ENCODE assay signal across 7 cellular contexts in the genomic region with DNA sequence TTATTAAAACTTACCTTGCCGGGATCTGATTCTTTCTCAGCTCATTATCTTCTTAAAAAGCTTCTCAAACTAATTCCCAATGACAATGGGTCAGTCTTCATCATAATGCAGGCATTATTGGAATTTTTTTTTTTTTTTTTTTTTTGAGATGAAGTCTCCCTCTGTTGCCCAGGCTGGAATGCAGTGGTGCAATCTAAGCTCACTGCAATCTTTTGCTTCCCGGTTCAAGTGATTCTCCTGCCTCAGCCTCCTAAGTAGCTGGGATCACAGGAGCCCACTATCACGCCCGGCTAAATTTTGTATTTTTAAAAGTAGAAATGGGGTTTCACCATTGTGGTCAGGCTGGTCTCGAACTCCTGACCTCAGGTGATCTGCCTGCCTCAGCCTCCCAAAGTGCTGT.
DNase-seq lines count a peak whose midpoint lies in the region; ATAC-seq and TF ChIP-seq lines count a peak whose summit lies in the region.
"Not testable (repeated sequence)": the region's sequence is repeated elsewhere in the genome, so short reads cannot be mapped to it uniquely, and the experiment has no call there.

No MANE protein-coding gene starts in this region.

- not testable (repeated sequence) for H4K5ac ChIP-seq in IMR-90 (ENCODE audit: low read depth, low read length)

- no CpG with 5 or more reads among the region's 5 CpGs for WGBS in IMR-90 (ENCODE audit: extremely low coverage in 2 of 2, insufficient read length in 1 of 2), 2 experiments

- not testable (repeated sequence) for H3K79me1 ChIP-seq in IMR-90 (ENCODE audit: low read depth in 1 of 2, low read length in 2 of 2)

- H3K4me1 Mint-ChIP-seq in nephron progenitor cell; stimulated activated naive B cell treated with anti-CD40 and anti-IgM and Interleukin-4, amounts not matched to agents 10 μg/mL and 1 μg/mL and 100 μg/mL, for 72 hours: not testable (repeated sequence)

- intact Hi-C loops in IMR-90 (cut with micrococcal nuclease): loop anchor here (10.0 kb wide), 1 partner anchor 471 kb away; no protein-coding TSS in a partner anchor

- CTCF ChIA-PET in IMR-90 (lab: Yijun Ruan, JAX): interaction anchor here (0.6 to 1.1 kb wide), 5 partner anchors 15 to 1090 kb away, joined by 3 to 9 read pairs (median 3); no protein-coding TSS in a partner anchor

- not testable (repeated sequence) for BruUV-seq in IMR-90 (replicated peaks; lab: Mats Ljungman, UMichigan)

- in situ Hi-C loops in IMR-90 (cut with MboI; ENCODE audit: low sequenced_read_pairs): not testable (repeated sequence)

- not testable (repeated sequence) for H3K36me3 Mint-ChIP-seq in nephron progenitor cell (ENCODE audit: low read depth); stimulated activated naive B cell treated with anti-CD40 and anti-IgM and Interleukin-4, amounts not matched to agents 10 μg/mL and 1 μg/mL and 100 μg/mL, for 72 hours

- H4K8ac ChIP-seq in IMR-90 (ENCODE audit: low read depth in 2 of 2, low read length in 2 of 2): not testable (repeated sequence)

- H3K36me3 ChIP-seq in IMR-90 (ENCODE audit: control insufficient read depth, insufficient read depth, low read length); adipocyte (ENCODE audit: control insufficient read depth, insufficient read depth, low read length, severe bottlenecking): not testable (repeated sequence)

- not testable (repeated sequence) for H3K9ac ChIP-seq in IMR-90 (ENCODE audit: low read depth, low read length); adipocyte (ENCODE audit: low read length)

- not testable (repeated sequence) for H3K14ac ChIP-seq in IMR-90 (replicated peaks; ENCODE audit: low read depth, low read length)

- TF ChIP-seq CTCF in AG10803 (conservative IDR thresholded peaks at IDR 0.05; ENCODE audit: low read length); IMR-90 (conservative IDR thresholded peaks at IDR 0.05; ENCODE audit: low read depth, low read length); nephron progenitor cell (IDR thresholded peaks at IDR 0.05): not testable (repeated sequence)

- not testable (repeated sequence) for H3K9me3 Mint-ChIP-seq in nephron progenitor cell; stimulated activated naive B cell treated with anti-CD40 and anti-IgM and Interleukin-4, amounts not matched to agents 10 μg/mL and 1 μg/mL and 100 μg/mL, for 72 hours

- POLR2A ChIA-PET in IMR-90 (lab: Charles Lee; ENCODE audit: unreplicated experiment): not testable (repeated sequence)

- not testable (repeated sequence) for H3K9me3 ChIP-seq in IMR-90 (ENCODE audit: control insufficient read depth, insufficient read depth, low read length); adipocyte (ENCODE audit: control insufficient read depth, low read length)

- not testable (repeated sequence) for H3K4me2 ChIP-seq in IMR-90 (ENCODE audit: low read depth, low read length)

- H3K4me1 ChIP-seq in IMR-90 (ENCODE audit: control insufficient read depth, insufficient read depth, low read length); adipocyte (ENCODE audit: control insufficient read depth, insufficient read depth, low read length): not testable (repeated sequence)

- not testable (repeated sequence) for H2BK120ac ChIP-seq in IMR-90 (ENCODE audit: low read depth, low read length)

- peak overlapping the region; percentile 8 for H3K27ac Mint-ChIP-seq in nephron progenitor cell
- H3K27ac Mint-ChIP-seq in stimulated activated naive B cell treated with anti-CD40 and anti-IgM and Interleukin-4, amounts not matched to agents 10 μg/mL and 1 μg/mL and 100 μg/mL, for 72 hours: peak overlapping the region; percentile 28

- H3K56ac ChIP-seq in IMR-90 (ENCODE audit: extremely low read depth, insufficient read depth, low read length): not testable (repeated sequence)

- not testable (repeated sequence) for H3K9me1 ChIP-seq in IMR-90 (ENCODE audit: insufficient read depth, low read length)

- H3K4me3 ChIP-seq in AG10803 (ENCODE audit: low read length); IMR-90 (ENCODE audit: insufficient read depth, low read depth, low read length); adipocyte (ENCODE audit: low read length): not testable (repeated sequence)

- dilution Hi-C loops in IMR-90 (cut with HindIII; ENCODE audit: low sequenced_read_pairs, unreplicated experiment): not testable (repeated sequence)

- TF ChIP-seq POLR2A in IMR-90 (IDR thresholded peaks at IDR 0.05; ENCODE audit: low read depth, low read length): not testable (repeated sequence)

- DNase-seq in AG10803 (ENCODE audit: low read depth) (peak; percentile 21), GM03348 (ENCODE audit: low spot score) (peak; percentile 15), adipocyte (ENCODE audit: low read depth) (peak; percentile 36), fibroblast of peridontal ligament (ENCODE audit: extremely low read depth) (peak; percentile 9)
- not testable (repeated sequence) for DNase-seq in IMR-90; nephron progenitor cell; stimulated activated naive B cell treated with anti-CD40 and anti-IgM and Interleukin-4, amounts not matched to agents 10 μg/mL and 1 μg/mL and 100 μg/mL, for 72 hours

- H3K27ac ChIP-seq in IMR-90 (ENCODE audit: insufficient read depth, low read length): not testable (repeated sequence)

- H2AK9ac ChIP-seq in IMR-90 (replicated peaks; ENCODE audit: low read depth, low read length, poor library complexity): not testable (repeated sequence)

- H4K20me1 ChIP-seq in IMR-90 (ENCODE audit: insufficient read depth, low read length): not testable (repeated sequence)

- H4K91ac ChIP-seq in IMR-90 (ENCODE audit: insufficient read depth, low read depth, low read length): not testable (repeated sequence)

- not testable (repeated sequence) for H2BK15ac ChIP-seq in IMR-90 (ENCODE audit: low read depth, low read length)

- H3K4me3 Mint-ChIP-seq in nephron progenitor cell; stimulated activated naive B cell treated with anti-CD40 and anti-IgM and Interleukin-4, amounts not matched to agents 10 μg/mL and 1 μg/mL and 100 μg/mL, for 72 hours: not testable (repeated sequence)

- not testable (repeated sequence) for H2BK20ac ChIP-seq in IMR-90 (ENCODE audit: low read depth, low read length)

- not testable (repeated sequence) for H3K4ac ChIP-seq in IMR-90 (ENCODE audit: low read depth, low read length)

- not testable (repeated sequence) for H2AK5ac ChIP-seq in IMR-90 (ENCODE audit: low read depth, low read length)

- not testable (repeated sequence) for H3K23ac ChIP-seq in IMR-90 (ENCODE audit: low read depth, low read length)

- H2AFZ ChIP-seq in IMR-90 (replicated peaks; ENCODE audit: low read length, poor library complexity): not testable (repeated sequence)

- not testable (repeated sequence) for H2BK5ac ChIP-seq in IMR-90 (ENCODE audit: low read depth, low read length, poor library complexity, severe bottlenecking)

- H3K27me3 ChIP-seq in IMR-90 (ENCODE audit: control insufficient read depth, insufficient read depth, low read length); adipocyte (replicated peaks; ENCODE audit: control insufficient read depth, insufficient read depth, low read length): not testable (repeated sequence)

- not testable (repeated sequence) for H3K27me3 Mint-ChIP-seq in nephron progenitor cell (ENCODE audit: low read depth, poor library complexity); stimulated activated naive B cell treated with anti-CD40 and anti-IgM and Interleukin-4, amounts not matched to agents 10 μg/mL and 1 μg/mL and 100 μg/mL, for 72 hours

- peak; percentile 56; the same call in 1 of the 2 replicates for ATAC-seq in IMR-90 (ENCODE audit: low read depth)
- ATAC-seq in stimulated activated naive B cell treated with anti-CD40 and anti-IgM and Interleukin-4, amounts not matched to agents 10 μg/mL and 1 μg/mL and 100 μg/mL, for 72 hours (replicated peaks): not testable (repeated sequence)

- H3K18ac ChIP-seq in IMR-90 (ENCODE audit: low read depth, low read length): not testable (repeated sequence)

- not testable (repeated sequence) for TF ChIP-seq RAD21 in IMR-90 (IDR thresholded peaks at IDR 0.05; ENCODE audit: low read length)

TF ChIP-seq in IMR-90, 13 proteins besides CTCF, POLR2A, EP300 and RAD21:
- peak; percentile 36; the same call in 1 of the 2 replicates for TF ChIP-seq CEBPB (IDR thresholded peaks at IDR 0.05; ENCODE audit: low read depth, low read length)
